Comparison of ENCODE assay signal across 37 cellular contexts in genomic region chr6:164008902-164009301, GRCh38.
"Had no signal": no experiment of that assay in that cellular context is flagged by ENCODE, and none has a peak within 500 bp of the region (broad histone marks: within the 10 kb centered on the region; RNA-seq: fewer than 3 reads in every experiment).

No MANE protein-coding gene starts in this region.

- H3K9me3 Mint-ChIP-seq: activated B cell treated with CpG ODN at 0.5 μM for 24 hours; activated CD4-positive, alpha-beta memory T cell treated with anti-CD3 and anti-CD28 coated beads for 36 hours; activated CD4-positive, alpha-beta T cell treated with anti-CD3 and anti-CD28 coated beads, Interleukin-2, amount 10 ng/mL, durations not matched to agents 24 days and 14 days; activated CD8-positive, alpha-beta T cell treated with anti-CD3 and anti-CD28 coated beads for 36 hours; activated naive CD4-positive, alpha-beta T cell treated with anti-CD3 and anti-CD28 coated beads, Interleukin-2, amount 10 ng/mL, durations not matched to agents 7 days and 5 days; activated naive CD4-positive, alpha-beta T cell treated with anti-CD3 and anti-CD28 coated beads, Interleukin-2, amount 50 U/mL, for 24 hours; activated naive CD8-positive, alpha-beta T cell treated with anti-CD3 and anti-CD28 coated beads, Interleukin-2, amount 10 ng/mL, durations not matched to agents 7 days and 5 days; activated naive CD8-positive, alpha-beta T cell treated with anti-CD3 and anti-CD28 coated beads, Interleukin-2, amount 50 U/mL, for 24 hours; activated T-cell treated with anti-CD3 and anti-CD28 coated beads, Interleukin-2, amount 50 U/mL, for 4 hours; activated T-cell treated with anti-CD3 and anti-CD28 coated beads, Interleukin-2, amount 50 U/mL, for 72 hours; activated T-helper 1 cell treated with anti-CD3 and anti-CD28 coated beads, Interleukin-12 subunit alpha, Interleukin-12 subunit beta, Interleukin-2, Interleukin-4 antibody, amounts not matched to agents 30 ng/mL and 10 ng/mL and 1 ng/mL, durations not matched to agents 14 hours and 24 hours and 36 hours; T-helper 1 cell treated with Interleukin-12 subunit alpha and Interleukin-12 subunit beta and Interleukin-4 antibody, amounts not matched to agents 30 μg/mL and 1 μg/mL, for 36 hours; T-helper 2 cell treated with Interferon-gamma antibody and Interleukin-4, amounts not matched to agents 5 μg/mL and 100 μg/mL, for 36 hours had no signal

- H3K4me3 ChIP-seq: cardiac muscle cell had no signal

- H3K36me3 ChIP-seq: cardiac muscle cell had no signal

- H3K36me3 Mint-ChIP-seq: activated CD4-positive, alpha-beta memory T cell treated with anti-CD3 and anti-CD28 coated beads for 36 hours; activated naive CD4-positive, alpha-beta T cell treated with anti-CD3 and anti-CD28 coated beads, Interleukin-2, amount 10 ng/mL, durations not matched to agents 7 days and 5 days; activated naive CD4-positive, alpha-beta T cell treated with anti-CD3 and anti-CD28 coated beads, Interleukin-2, amount 50 U/mL, for 24 hours; activated naive CD8-positive, alpha-beta T cell; activated naive CD8-positive, alpha-beta T cell treated with anti-CD3 and anti-CD28 coated beads, Interleukin-2, amount 10 ng/mL, durations not matched to agents 7 days and 5 days; brain had no signal

- FAIRE-seq: bronchial epithelial cell, TTC549 had no signal

- H3K27ac ChIP-seq: cardiac muscle cell, VCaP had no signal

- DNase-seq: activated B cell treated with CpG ODN at 0.5 μM for 24 hours; activated CD4-positive, alpha-beta memory T cell treated with anti-CD3 and anti-CD28 coated beads for 36 hours; activated CD4-positive, alpha-beta T cell treated with anti-CD3 and anti-CD28 coated beads for 4 hours; activated CD4-positive, alpha-beta T cell treated with anti-CD3 and anti-CD28 coated beads, Interleukin-2, amount 10 ng/mL, durations not matched to agents 24 days and 14 days; activated CD4-positive, alpha-beta T cell treated with anti-CD3 and anti-CD28 coated beads, Interleukin-2, amount 50 U/mL, for 1 hour; activated CD4-positive, alpha-beta T cell treated with anti-CD3 and anti-CD28 coated beads, Interleukin-2, amount 50 U/mL, for 4 hours; activated CD4-positive, CD25-positive, alpha-beta regulatory T cell treated with anti-CD3 and anti-CD28 coated beads, Interleukin-2, amount 50 U/mL, for 72 hours; activated CD8-positive, alpha-beta memory T cell treated with anti-CD3 and anti-CD28 coated beads, Interleukin-2, amount 50 U/mL, for 4 hours; activated CD8-positive, alpha-beta T cell treated with anti-CD3 and anti-CD28 coated beads for 36 hours; activated gamma-delta T cell; activated naive CD4-positive, alpha-beta T cell treated with anti-CD3 and anti-CD28 coated beads, Interleukin-2, amount 10 ng/mL, durations not matched to agents 7 days and 5 days; activated naive CD4-positive, alpha-beta T cell treated with Interleukin-2 at 50 U/mL for 16 hours; activated naive CD8-positive, alpha-beta T cell treated with anti-CD3 and anti-CD28 coated beads, Interleukin-2, amount 10 ng/mL, durations not matched to agents 7 days and 5 days; activated naive CD8-positive, alpha-beta T cell treated with anti-CD3 and anti-CD28 coated beads, Interleukin-2, amount 50 U/mL, for 24 hours; activated T-cell treated with anti-CD3 and anti-CD28 coated beads for 4 hours; activated T-cell treated with anti-CD3 and anti-CD28 coated beads, Interleukin-2, amount 50 U/mL, for 1 hour; activated T-cell treated with anti-CD3 and anti-CD28 coated beads, Interleukin-2, amount 50 U/mL, for 4 hours; activated T-cell treated with anti-CD3 and anti-CD28 coated beads, Interleukin-2, amount 50 U/mL, for 72 hours; amygdala; anterior cingulate cortex; caudate nucleus; cerebellar nuclear complex; T-helper 1 cell; T-helper 2 cell; T-helper 9 cell had no signal

- ATAC-seq: activated CD8-positive, alpha-beta T cell treated with anti-CD3 and anti-CD28 coated beads for 36 hours; activated naive CD8-positive, alpha-beta T cell treated with anti-CD3 and anti-CD28 coated beads, Interleukin-2, amount 50 U/mL, for 24 hours; activated T-cell treated with anti-CD3 and anti-CD28 coated beads, Interleukin-2, amount 50 U/mL, for 4 hours; activated T-cell treated with anti-CD3 and anti-CD28 coated beads, Interleukin-2, amount 50 U/mL, for 72 hours; activated T-helper 17 cell treated with anti-CD3 and anti-CD28 coated beads, Interleukin-2, amount 50 U/mL, for 72 hours had no signal

- H3K4me1 Mint-ChIP-seq: activated B cell treated with CpG ODN at 0.5 μM for 24 hours; activated CD4-positive, alpha-beta T cell treated with anti-CD3 and anti-CD28 coated beads, Interleukin-2, amount 10 ng/mL, durations not matched to agents 24 days and 14 days; activated naive CD4-positive, alpha-beta T cell treated with anti-CD3 and anti-CD28 coated beads, Interleukin-2, amount 10 ng/mL, durations not matched to agents 7 days and 5 days; activated naive CD4-positive, alpha-beta T cell treated with anti-CD3 and anti-CD28 coated beads, Interleukin-2, amount 50 U/mL, for 24 hours; activated naive CD8-positive, alpha-beta T cell treated with anti-CD3 and anti-CD28 coated beads, Interleukin-2, amount 10 ng/mL, durations not matched to agents 7 days and 5 days; activated naive CD8-positive, alpha-beta T cell treated with anti-CD3 and anti-CD28 coated beads, Interleukin-2, amount 50 U/mL, for 24 hours; activated T-helper 17 cell treated with anti-CD3 and anti-CD28 coated beads, Interleukin-2, amount 50 U/mL, for 72 hours; central memory CD8-positive, alpha-beta T cell had no signal

- H3K27me3 Mint-ChIP-seq: activated CD4-positive, alpha-beta T cell treated with anti-CD3 and anti-CD28 coated beads, Interleukin-2, amount 10 ng/mL, durations not matched to agents 24 days and 14 days; activated CD8-positive, alpha-beta T cell treated with anti-CD3 and anti-CD28 coated beads for 36 hours; activated naive CD4-positive, alpha-beta T cell treated with anti-CD3 and anti-CD28 coated beads, Interleukin-2, amount 10 ng/mL, durations not matched to agents 7 days and 5 days; activated naive CD8-positive, alpha-beta T cell; activated naive CD8-positive, alpha-beta T cell treated with anti-CD3 and anti-CD28 coated beads, Interleukin-2, amount 10 ng/mL, durations not matched to agents 7 days and 5 days had no signal

- H3K27ac Mint-ChIP-seq: activated B cell treated with CpG ODN at 0.5 μM for 24 hours; activated CD4-positive, alpha-beta memory T cell treated with anti-CD3 and anti-CD28 coated beads for 36 hours; activated CD4-positive, alpha-beta T cell treated with anti-CD3 and anti-CD28 coated beads, Interleukin-2, amount 10 ng/mL, durations not matched to agents 24 days and 14 days; activated CD8-positive, alpha-beta T cell treated with anti-CD3 and anti-CD28 coated beads for 36 hours; activated naive CD4-positive, alpha-beta T cell treated with anti-CD3 and anti-CD28 coated beads, Interleukin-2, amount 10 ng/mL, durations not matched to agents 7 days and 5 days; activated naive CD4-positive, alpha-beta T cell treated with anti-CD3 and anti-CD28 coated beads, Interleukin-2, amount 50 U/mL, for 24 hours; activated naive CD8-positive, alpha-beta T cell; activated naive CD8-positive, alpha-beta T cell treated with anti-CD3 and anti-CD28 coated beads, Interleukin-2, amount 10 ng/mL, durations not matched to agents 7 days and 5 days; activated naive CD8-positive, alpha-beta T cell treated with anti-CD3 and anti-CD28 coated beads, Interleukin-2, amount 50 U/mL, for 24 hours; activated T-cell treated with anti-CD3 and anti-CD28 coated beads, Interleukin-2, amount 50 U/mL, for 72 hours; activated T-helper 1 cell treated with anti-CD3 and anti-CD28 coated beads, Interleukin-12 subunit alpha, Interleukin-12 subunit beta, Interleukin-2, Interleukin-4 antibody, amounts not matched to agents 30 ng/mL and 10 ng/mL and 1 ng/mL, durations not matched to agents 14 hours and 24 hours and 36 hours; activated T-helper 17 cell treated with anti-CD3 and anti-CD28 coated beads, Interleukin-2, amount 50 U/mL, for 72 hours; T-helper 1 cell treated with Interleukin-12 subunit alpha and Interleukin-12 subunit beta and Interleukin-4 antibody, amounts not matched to agents 30 μg/mL and 1 μg/mL, for 36 hours; T-helper 2 cell treated with Interferon-gamma antibody and Interleukin-4, amounts not matched to agents 5 μg/mL and 100 μg/mL, for 36 hours had no signal

- H3K27me3 ChIP-seq: cardiac muscle cell had no signal

- H3K4me3 Mint-ChIP-seq: activated B cell treated with CpG ODN at 0.5 μM for 24 hours; activated CD4-positive, alpha-beta memory T cell treated with anti-CD3 and anti-CD28 coated beads for 36 hours; activated CD4-positive, alpha-beta T cell treated with anti-CD3 and anti-CD28 coated beads, Interleukin-2, amount 10 ng/mL, durations not matched to agents 24 days and 14 days; activated CD8-positive, alpha-beta T cell treated with anti-CD3 and anti-CD28 coated beads for 36 hours; activated naive CD4-positive, alpha-beta T cell treated with anti-CD3 and anti-CD28 coated beads, Interleukin-2, amount 10 ng/mL, durations not matched to agents 7 days and 5 days; activated naive CD4-positive, alpha-beta T cell treated with anti-CD3 and anti-CD28 coated beads, Interleukin-2, amount 50 U/mL, for 24 hours; activated naive CD8-positive, alpha-beta T cell; activated naive CD8-positive, alpha-beta T cell treated with anti-CD3 and anti-CD28 coated beads, Interleukin-2, amount 10 ng/mL, durations not matched to agents 7 days and 5 days; activated naive CD8-positive, alpha-beta T cell treated with anti-CD3 and anti-CD28 coated beads, Interleukin-2, amount 50 U/mL, for 24 hours; activated T-cell treated with anti-CD3 and anti-CD28 coated beads, Interleukin-2, amount 50 U/mL, for 4 hours; activated T-cell treated with anti-CD3 and anti-CD28 coated beads, Interleukin-2, amount 50 U/mL, for 72 hours; activated T-helper 1 cell treated with anti-CD3 and anti-CD28 coated beads, Interleukin-12 subunit alpha, Interleukin-12 subunit beta, Interleukin-2, Interleukin-4 antibody, amounts not matched to agents 30 ng/mL and 10 ng/mL and 1 ng/mL, durations not matched to agents 14 hours and 24 hours and 36 hours; activated T-helper 17 cell treated with anti-CD3 and anti-CD28 coated beads, Interleukin-2, amount 50 U/mL, for 72 hours; brain; central memory CD8-positive, alpha-beta T cell; T-helper 1 cell treated with Interleukin-12 subunit alpha and Interleukin-12 subunit beta and Interleukin-4 antibody, amounts not matched to agents 30 μg/mL and 1 μg/mL, for 36 hours; T-helper 2 cell treated with Interferon-gamma antibody and Interleukin-4, amounts not matched to agents 5 μg/mL and 100 μg/mL, for 36 hours had no signal
